ENCODE assay signal across 8 cellular contexts in the genomic region with DNA sequence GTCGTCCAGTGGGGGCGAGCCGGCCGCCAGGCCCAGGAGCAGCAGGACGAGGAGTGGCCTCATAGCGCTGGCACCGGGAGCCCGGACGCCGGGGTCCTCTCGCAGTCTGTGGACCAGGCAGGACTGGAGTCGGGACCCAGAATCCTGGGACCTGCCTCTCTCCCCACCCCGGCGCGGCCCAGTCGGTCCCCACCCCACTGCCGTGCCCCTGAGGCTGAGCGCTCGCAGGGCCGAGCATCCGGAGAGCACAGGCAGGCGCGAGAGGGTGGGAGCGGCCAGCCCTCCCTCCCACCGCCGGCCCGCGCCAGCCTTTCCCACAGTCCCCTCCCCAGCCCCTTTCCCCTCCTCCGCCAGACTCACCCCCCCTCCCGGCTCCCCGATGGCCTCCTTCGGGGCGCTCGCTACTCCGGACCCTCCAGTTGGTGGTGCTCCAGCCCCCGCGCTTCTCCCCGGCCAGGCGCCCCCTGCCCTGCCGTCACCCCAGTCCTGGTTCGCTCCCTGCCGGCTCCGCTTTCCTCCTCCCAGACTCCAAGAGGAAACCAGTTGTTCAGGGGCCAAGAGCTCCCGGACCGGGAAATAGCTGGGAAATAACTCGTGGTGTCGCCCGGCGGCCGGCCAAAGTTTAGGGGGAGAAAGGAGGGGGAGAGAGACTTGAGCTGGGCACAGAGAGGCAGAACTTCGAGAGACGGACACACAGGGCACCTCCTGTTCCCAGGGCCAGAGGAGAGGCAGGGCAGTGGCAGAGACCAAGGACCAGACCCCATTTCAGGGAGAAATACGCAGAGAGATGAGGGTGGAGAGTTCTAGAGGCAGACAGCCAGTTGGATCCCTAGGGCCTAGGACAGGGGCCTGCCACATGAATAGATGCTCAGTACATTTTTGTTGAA. TPM values are rescaled to one million over a fixed set of nuclear protein-coding genes. Genes with fewer than 3 reads are reported as not detected.
DNase-seq lines count a peak whose midpoint lies in the region; ATAC-seq, FAIRE-seq and TF ChIP-seq lines count a peak whose summit lies in the region.

A gene with protein sequence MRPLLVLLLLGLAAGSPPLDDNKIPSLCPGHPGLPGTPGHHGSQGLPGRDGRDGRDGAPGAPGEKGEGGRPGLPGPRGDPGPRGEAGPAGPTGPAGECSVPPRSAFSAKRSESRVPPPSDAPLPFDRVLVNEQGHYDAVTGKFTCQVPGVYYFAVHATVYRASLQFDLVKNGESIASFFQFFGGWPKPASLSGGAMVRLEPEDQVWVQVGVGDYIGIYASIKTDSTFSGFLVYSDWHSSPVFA (minus strand): TSS at position 549 of the 887 bp plus-strand sequence. CDS start 486 bp downstream, at position 63.

- no peak within 1 kb of the TSS for H4K91ac ChIP-seq in neuronal stem cell (ENCODE audit: low read depth, low read length, poor library complexity)

- H3K27me3 ChIP-seq in WERI-Rb-1 (ENCODE audit: insufficient read depth, low read depth, severe bottlenecking) (peaks cover 25% of the 10 kb centered on the region), neuronal stem cell (ENCODE audit: control insufficient read depth in 3 of 3, insufficient read depth in 3 of 3, low read depth in 1 of 3, low read length in 3 of 3) (peaks cover 6 to 50% (median 35%) of the 10 kb centered on the region in 3 experiments)

- peak within 1 kb of the TSS; percentile 98 for H2AK5ac ChIP-seq in neuronal stem cell (ENCODE audit: low read depth, low read length)

- H3K27ac ChIP-seq in WERI-Rb-1, result no peak within 1 kb of the TSS
- no peak within 1 kb of the TSS for H3K27ac ChIP-seq in neuronal stem cell (replicated peaks; ENCODE audit: low read length)

- peak within 1 kb of the TSS; percentile 90 for H2BK120ac ChIP-seq in neuronal stem cell (ENCODE audit: low read depth, low read length)

- no peak for TF ChIP-seq POLR2A in GM12892 (IDR thresholded peaks at IDR 0.05; ENCODE audit: low read depth, low read length)

- DNase-seq in AG20443 (ENCODE audit: low spot score) (peak; percentile 85), WERI-Rb-1 (no peak), Right ventricle myocardium inferior (ENCODE audit: missing footprints) (peak; percentile 92), neuronal stem cell (ENCODE audit: low spot score) (no peak), SHP77 (lab: John Stamatoyannopoulos, UW) (no peak), kidney glomerular epithelial cell (lab: John Stamatoyannopoulos, UW) (no peak), GM12892 (ENCODE audit: insufficient read length) (no peak)

- WGBS in neuronal stem cell (ENCODE audit: extremely low coverage in 2 of 2, insufficient read length in 2 of 2, insufficient replicate concordance in 1 of 2), 2 donors, result no CpG with 5 or more reads among the region's 53 CpGs

- ATAC-seq in Right ventricle myocardium inferior (peak; percentile 61), HG03175 (IDR thresholded peaks at IDR 0.05; ENCODE audit: unreplicated experiment) (no peak)

- H3K4me1 ChIP-seq in neuronal stem cell (ENCODE audit: control insufficient read depth in 2 of 2, insufficient read depth in 1 of 2, low read depth in 1 of 2, low read length in 2 of 2), result peaks cover 24 to 32% of the 10 kb centered on the region in 2 donors

- peak within 1 kb of the TSS; percentile 56 for H3K14ac ChIP-seq in neuronal stem cell (ENCODE audit: low read length)

- peak within 1 kb of the TSS; percentile 69 for H3K4ac ChIP-seq in neuronal stem cell (ENCODE audit: low read length)

- peak within 1 kb of the TSS; percentile 98 for H2BK15ac ChIP-seq in neuronal stem cell (ENCODE audit: low read length)

- no peak for FAIRE-seq in GM12892 (lab: Jason Lieb, UNC)

- peak within 1 kb of the TSS; percentile 44 for H3K4me3 ChIP-seq in WERI-Rb-1 (ENCODE audit: low read depth, low read length)
- peak within 1 kb of the TSS; percentile 40 to 77 for H3K4me3 ChIP-seq in neuronal stem cell (ENCODE audit: low read length in 2 of 2)

- H2BK12ac ChIP-seq in neuronal stem cell (ENCODE audit: low read length), result peak within 1 kb of the TSS; percentile 1

- H3K79me1 ChIP-seq in neuronal stem cell (ENCODE audit: low read depth, low read length), result peaks cover 11% of the 10 kb centered on the region

- no peak for TF ChIP-seq CTCF in WERI-Rb-1 (IDR thresholded peaks at IDR 0.05; ENCODE audit: low read depth, low read length)

- H3K36me3 ChIP-seq in WERI-Rb-1 (no peaks in the 10 kb centered on the region), neuronal stem cell (replicated peaks in 1 of 2; ENCODE audit: control insufficient read depth in 2 of 2, insufficient read depth in 2 of 2, low read length in 2 of 2) (peaks cover 15 to 16% of the 10 kb centered on the region in 2 donors)

- H3K18ac ChIP-seq in neuronal stem cell (ENCODE audit: low read length), result peak within 1 kb of the TSS; percentile 98

- peak within 1 kb of the TSS; percentile 78 for H3K9ac ChIP-seq in neuronal stem cell (ENCODE audit: low read depth, low read length, poor library complexity)

- H3K23ac ChIP-seq in neuronal stem cell (ENCODE audit: low read depth, low read length, poor library complexity), result peak within 1 kb of the TSS; percentile 92

- peak within 1 kb of the TSS; percentile 89 for H3K4me2 ChIP-seq in neuronal stem cell (ENCODE audit: insufficient read depth, low read length, poor library complexity, severe bottlenecking)

- H2BK5ac ChIP-seq in neuronal stem cell (ENCODE audit: low read length), result peak within 1 kb of the TSS; percentile 45

- H2AFZ ChIP-seq in neuronal stem cell (ENCODE audit: low read length), result peak within 1 kb of the TSS; percentile 93

- intact Hi-C loops in Right ventricle myocardium inferior (cut with DNase I), result loop anchor here (2.0 kb wide), 1 partner anchor 34 kb away; no protein-coding TSS in a partner anchor

- H4K8ac ChIP-seq in neuronal stem cell (ENCODE audit: low read depth, low read length), result no peak within 1 kb of the TSS

- H3K9me3 ChIP-seq in WERI-Rb-1 (ENCODE audit: severe bottlenecking) (no peaks in the 10 kb centered on the region), neuronal stem cell (replicated peaks in 1 of 2; ENCODE audit: control insufficient read depth in 2 of 2, insufficient read depth in 1 of 2, low read depth in 1 of 2, low read length in 2 of 2) (no peaks in the 10 kb centered on the region)

RNA-seq across cellular contexts. Expression of the gene that starts here (rescaled TPM):
- 17.5 TPM for total RNA-seq in Right ventricle myocardium inferior
- polyA plus RNA-seq in neuronal stem cell (2013, experiment 1 of 2), result 3.1 TPM
- 3.3 TPM for polyA plus RNA-seq in neuronal stem cell (2013, experiment 2 of 2)
- polyA plus RNA-seq in GM12892 (2012; ENCODE audit: missing spikeins), result not detected

Comparison
In these comparisons a context has a peak if more than half of its experiments do, and no peak if none do; other contexts are left out.
1. DNase-seq: peak in AG20443 (single experiment) and Right ventricle myocardium inferior (single experiment); none in WERI-Rb-1 (single experiment), neuronal stem cell (single experiment), SHP77 (0 of 2), kidney glomerular epithelial cell (single experiment) and GM12892 (single experiment).